Comparison of ENCODE assay signal across 7 cellular contexts in the genomic region with DNA sequence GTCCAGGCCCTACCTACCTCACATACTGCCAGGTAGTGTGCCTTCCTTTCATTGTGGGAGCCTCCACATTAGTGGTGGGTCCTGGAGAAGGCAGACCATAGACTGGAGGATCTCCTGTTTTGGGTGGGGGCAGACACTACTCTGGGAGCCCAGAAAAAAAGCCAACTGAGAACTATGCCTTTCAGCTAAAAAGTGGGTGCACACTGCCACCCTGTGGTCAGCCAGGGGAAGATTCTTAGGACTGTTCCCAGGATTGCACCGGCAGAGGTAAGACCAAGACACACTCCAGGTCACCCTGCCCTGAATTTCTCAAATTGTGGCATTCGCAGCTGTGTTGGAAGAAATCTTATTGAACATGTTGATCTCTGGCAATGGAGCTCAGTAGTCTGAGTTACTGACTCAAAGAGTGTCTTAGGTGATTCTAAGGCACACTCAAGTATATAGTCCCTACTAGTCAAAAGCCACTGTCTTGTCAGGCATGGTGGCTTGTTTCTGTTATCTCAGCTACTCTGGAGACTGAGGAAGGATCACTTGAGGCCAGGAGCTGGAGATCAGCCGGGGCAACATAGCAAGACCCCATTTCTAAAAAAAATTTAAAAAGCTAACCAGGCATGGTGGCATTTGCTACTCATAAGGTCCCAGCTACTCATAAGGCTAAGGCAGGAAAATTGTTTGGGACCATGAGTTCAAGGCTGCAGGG. TPM values are rescaled to one million over a fixed set of nuclear protein-coding genes. Genes with fewer than 3 reads are reported as not detected.
A peak's percentile ranks its signal among the peaks of the same experiment; 100 is the strongest.
DNase-seq lines count a peak whose midpoint lies in the region; FAIRE-seq and TF ChIP-seq lines count a peak whose summit lies in the region.

No MANE protein-coding gene starts in this region.

- H3K4me3 Mint-ChIP-seq in osteocyte (ENCODE audit: unreplicated experiment), result no peak overlapping the region

- DNase-seq in KBM-7, result peak; percentile 82
- peak; percentile 55 for DNase-seq in RPMI7951 (ENCODE audit: low read depth)
- DNase-seq in activated T-helper 9 cell treated with anti-CD3 and anti-CD28 coated beads, Interleukin-2, amount 50 U/mL, for 16 hours (ENCODE audit: low read depth), result peak; percentile 60
- DNase-seq in foreskin melanocyte, result peak; percentile 46
- no peak for DNase-seq in osteocyte (ENCODE audit: extremely low spot score, unreplicated experiment)
- DNase-seq in urothelium cell line (ENCODE audit: low spot score), result peak; percentile 79

- in situ Hi-C loops in KBM-7 (cut with MboI; ENCODE audit: low pct_unique_long_range_greater_than_20kb, low sequenced_read_pairs), result no loop called here

- H3K36me3 Mint-ChIP-seq in osteocyte (ENCODE audit: unreplicated experiment), result no peaks in the 10 kb centered on the region

- H3K27ac Mint-ChIP-seq in osteocyte (ENCODE audit: unreplicated experiment), result no peak overlapping the region

- TF ChIP-seq CTCF in GM12801 (IDR thresholded peaks at IDR 0.05; ENCODE audit: extremely low read depth, insufficient read length) (peak; percentile 55), osteocyte (IDR thresholded peaks at IDR 0.05) (peak; percentile 88)

- H3K9me3 Mint-ChIP-seq in osteocyte (ENCODE audit: unreplicated experiment), result no peaks in the 10 kb centered on the region

- H3K27me3 Mint-ChIP-seq in osteocyte (ENCODE audit: unreplicated experiment), result peaks cover 31% of the 10 kb centered on the region

- H3K4me1 Mint-ChIP-seq in osteocyte (ENCODE audit: unreplicated experiment), result peaks cover 27% of the 10 kb centered on the region

- FAIRE-seq in urothelium cell line (lab: Jason Lieb, UNC), result peak; percentile 79

RNA-seq across cellular contexts. Expression of gene SIGMAR1, which starts 3.6 kb away (rescaled TPM):
- total RNA-seq in RPMI7951 (2014; rRNA removed; shearing (Covaris generic)), result 69.6 and 93.2 TPM in 2 replicates
- 71.9 and 76.7 TPM in 2 replicates for total RNA-seq in osteocyte

RNA-seq across cellular contexts. Expression of gene ARID3C, which starts 5.1 kb away (rescaled TPM):
- total RNA-seq in RPMI7951 (2014; rRNA removed; shearing (Covaris generic)), result not detected in 2 replicates
- total RNA-seq in osteocyte, result not detected in 2 replicates

RNA-seq across cellular contexts. Expression of gene GALT, which starts 12.5 kb away (rescaled TPM):
- 12.6 and 16.7 TPM in 2 replicates for total RNA-seq in RPMI7951 (2014; rRNA removed; shearing (Covaris generic))
- total RNA-seq in osteocyte, result 57.2 and 58.4 TPM in 2 replicates

RNA-seq across cellular contexts. Expression of gene DCTN3, which starts 13.7 kb away (rescaled TPM):
- total RNA-seq in RPMI7951 (2014; rRNA removed; shearing (Covaris generic)), result 213 and 217 TPM in 2 replicates
- 97.0 and 105 TPM in 2 replicates for total RNA-seq in osteocyte

RNA-seq across cellular contexts. Expression of gene IL11RA, which starts 18.0 kb away (rescaled TPM):
- 0.59 and 0.72 TPM in 2 replicates for total RNA-seq in RPMI7951 (2014; rRNA removed; shearing (Covaris generic))
- total RNA-seq in osteocyte, result 32.6 and 36.7 TPM in 2 replicates
